In genomic region chr6:163625265-163625664, GRCh38 we compare ENCODE assay signal across 20 cellular contexts.
DNase-seq lines count a peak whose midpoint lies in the region; ATAC-seq, FAIRE-seq and TF ChIP-seq lines count a peak whose summit lies in the region.
"Had no signal": no experiment of that assay in that cellular context is flagged by ENCODE, and none has a peak within 500 bp of the region (broad histone marks: within the 10 kb centered on the region; RNA-seq: fewer than 3 reads in every experiment).

No MANE protein-coding gene starts in this region.

- H2AFZ ChIP-seq in K562 (ENCODE audit: low read depth, low read length): no peak overlapping the region; the same call in 1 of the 2 replicates

- H3K27ac ChIP-seq in K562 (ENCODE audit: extremely low read depth, low read depth, low read length) (no peak overlapping the region), psoas muscle (no peak overlapping the region)
- H3K27ac ChIP-seq: 22Rv1; A549; BLaER1 treated with 17β-estradiol and CSF1 and Interleukin-3, amounts not matched to agents 10 nM and 100 nM; C4-2B had no signal

- CTCF ChIA-PET in K562 (lab: Yijun Ruan, JAX; ENCODE audit: low intra/inter-chr PET ratio): no interaction called here

- no peak overlapping the region for H3K4me2 ChIP-seq in K562 (ENCODE audit: insufficient read depth, low read length)
- H3K4me2 ChIP-seq: A549 had no signal

- H3K9me1 ChIP-seq in K562 (ENCODE audit: control insufficient read depth, insufficient read depth, low read length): no peaks in the 10 kb centered on the region

- in situ Hi-C loops in K562 (cut with MboI): no loop called here

- no peak for TF ChIP-seq POLR2A in K562 (conservative IDR thresholded peaks at IDR 0.05)

- WGBS in K562 (ENCODE audit: insufficient coverage, low coverage, missing lambda C conversion rate): 29% methylated on average over 3 of the region's 3 CpGs
- WGBS in psoas muscle, 3 donors: 93 to 95% (median 93%) methylated on average over 3 of the region's 3 CpGs

- H3K9me3 ChIP-seq in K562 (replicated peaks; ENCODE audit: control insufficient read depth, insufficient read depth, low read depth, low read length) (no peaks in the 10 kb centered on the region), psoas muscle (no peaks in the 10 kb centered on the region)
- H3K9me3 ChIP-seq: A549, Caco-2 had no signal

- POLR2A ChIA-PET in K562 (lab: Yijun Ruan, JAX): no interaction called here

- H3K27me3 ChIP-seq in K562 (ENCODE audit: control insufficient read depth in 2 of 2, insufficient read depth in 2 of 2, low read length in 2 of 2) (peaks cover 0 to 13% of the 10 kb centered on the region in 2 experiments; a peak in 1 of 5 replicates), psoas muscle (ENCODE audit: insufficient read depth in 3 of 3, low read length in 2 of 3) (no peaks in the 10 kb centered on the region)
- H3K27me3 ChIP-seq: BLaER1 treated with 17β-estradiol and CSF1 and Interleukin-3, amounts not matched to agents 10 nM and 100 nM had no signal

- no peaks in the 10 kb centered on the region for H3K79me2 ChIP-seq in K562 (ENCODE audit: control insufficient read depth, insufficient read depth, low read length)

- intact Hi-C loops in cardiac septum (cut with DNase I): no loop called here
- intact Hi-C loops in Right ventricle myocardium superior (cut with DNase I): no loop called here
- intact Hi-C loops in K562 (cut with micrococcal nuclease): no loop called here
- intact Hi-C loops in psoas muscle (cut with DNase I): no loop called here

- H4K20me1 ChIP-seq in K562 (replicated peaks; ENCODE audit: control insufficient read depth, insufficient read depth, low read length): no peaks in the 10 kb centered on the region
- H4K20me1 ChIP-seq: BLaER1 treated with 17β-estradiol and CSF1 and Interleukin-3, amounts not matched to agents 10 nM and 100 nM had no signal

- DNase-seq in cardiac septum (ENCODE audit: low spot score) (peak; percentile 15), Right ventricle myocardium superior (no peak), K562 (ENCODE audit: extremely low read depth in 1 of 4, low spot score in 3 of 4) (no peak), NCI-H524 (lab: John Stamatoyannopoulos, UW) (no peak), psoas muscle (no peak)
- DNase-seq: AML-193; Caco-2; Calu3; CD4-positive, alpha-beta T cell; CD8-positive, alpha-beta T cell; DMS79 treated with DMSO at 0.1 percent for 48 hours; GF-D8 had no signal

- no peak for TF ChIP-seq EP300 in K562 (IDR thresholded peaks at IDR 0.05; ENCODE audit: low read length)

- H3K4me3 ChIP-seq in K562 (no peak overlapping the region), psoas muscle (no peak overlapping the region)
- H3K4me3 ChIP-seq: A549; BLaER1 treated with 17β-estradiol and CSF1 and Interleukin-3, amounts not matched to agents 10 nM and 100 nM had no signal

- BruUV-seq in K562 (replicated peaks; lab: Mats Ljungman, UMichigan): no TSS peak

- FAIRE-seq in K562 (lab: Jason Lieb, UNC): peak; percentile 35
- FAIRE-seq: A549, D721Med, G401.6, GM12892, GM18507 had no signal

- no peak for TF ChIP-seq CTCF in K562 (IDR thresholded peaks at IDR 0.05 in 2 of 3, conservative IDR thresholded peaks at IDR 0.05 in 1 of 3; ENCODE audit: insufficient read depth in 2 of 3, low read depth in 1 of 3, low read length in 3 of 3)
- TF ChIP-seq CTCF in psoas muscle (IDR thresholded peaks at IDR 0.05): no peak

- ATAC-seq in Right ventricle myocardium superior (ENCODE audit: poor library complexity) (no peak), K562 (no peak), psoas muscle (no peak)
- ATAC-seq: A549; CD8-positive, alpha-beta T cell had no signal

- H3K9ac ChIP-seq in K562 (ENCODE audit: insufficient read depth in 1 of 2, low read depth in 2 of 2, low read length in 2 of 2): no peak overlapping the region
- H3K9ac ChIP-seq: BLaER1 treated with 17β-estradiol and CSF1 and Interleukin-3, amounts not matched to agents 10 nM and 100 nM had no signal

- TF ChIP-seq RAD21 in K562 (CRISPR knock-in tag; conservative IDR thresholded peaks at IDR 0.05 in 1 of 2, IDR thresholded peaks at IDR 0.05 in 1 of 2): no peak

- H3K36me3 ChIP-seq in K562 (ENCODE audit: control insufficient read depth, insufficient read depth, low read length): no peaks in the 10 kb centered on the region
- H3K36me3 ChIP-seq in psoas muscle (ENCODE audit: insufficient read depth in 1 of 2, low read depth in 1 of 2): no peaks in the 10 kb centered on the region
- H3K36me3 ChIP-seq: BLaER1 treated with 17β-estradiol and CSF1 and Interleukin-3, amounts not matched to agents 10 nM and 100 nM had no signal

- no peaks in the 10 kb centered on the region for H3K4me1 ChIP-seq in K562 (replicated peaks in 1 of 2; ENCODE audit: control insufficient read depth in 2 of 2, insufficient read depth in 2 of 2, low read length in 2 of 2)
- H3K4me1 ChIP-seq in psoas muscle: no peaks in the 10 kb centered on the region
- H3K4me1 ChIP-seq: A549, Caco-2 had no signal

TF ChIP-seq in K562, 482 proteins besides CTCF, POLR2A, EP300 and RAD21:
- no peak for TF ChIP-seq NR1H2 (CRISPR knock-in tag; IDR thresholded peaks at IDR 0.05)
- no peak for TF ChIP-seq ZHX1 (conservative IDR thresholded peaks at IDR 0.05; ENCODE audit: low read length)
- TF ChIP-seq, protein P1, sequence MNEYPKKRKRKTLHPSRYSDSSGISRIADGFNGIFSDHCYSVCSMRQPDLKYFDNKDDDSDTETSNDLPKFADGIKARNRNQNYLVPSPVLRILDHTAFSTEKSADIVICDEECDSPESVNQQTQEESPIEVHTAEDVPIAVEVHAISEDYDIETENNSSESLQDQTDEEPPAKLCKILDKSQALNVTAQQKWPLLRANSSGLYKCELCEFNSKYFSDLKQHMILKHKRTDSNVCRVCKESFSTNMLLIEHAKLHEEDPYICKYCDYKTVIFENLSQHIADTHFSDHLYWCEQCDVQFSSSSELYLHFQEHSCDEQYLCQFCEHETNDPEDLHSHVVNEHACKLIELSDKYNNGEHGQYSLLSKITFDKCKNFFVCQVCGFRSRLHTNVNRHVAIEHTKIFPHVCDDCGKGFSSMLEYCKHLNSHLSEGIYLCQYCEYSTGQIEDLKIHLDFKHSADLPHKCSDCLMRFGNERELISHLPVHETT (CRISPR knock-in tag; conservative IDR thresholded peaks at IDR 0.05 in 1 of 2, IDR thresholded peaks at IDR 0.05 in 1 of 2): no peak
- no peak for TF ChIP-seq PHTF2 (CRISPR knock-in tag; IDR thresholded peaks at IDR 0.05)
- TF ChIP-seq SRF (CRISPR knock-in tag; IDR thresholded peaks at IDR 0.05): 0 out of 4 replicates have a peak, but pooled peaks of 1 of the 2 experiments have one; percentile 1
- TF ChIP-seq, protein P2, sequence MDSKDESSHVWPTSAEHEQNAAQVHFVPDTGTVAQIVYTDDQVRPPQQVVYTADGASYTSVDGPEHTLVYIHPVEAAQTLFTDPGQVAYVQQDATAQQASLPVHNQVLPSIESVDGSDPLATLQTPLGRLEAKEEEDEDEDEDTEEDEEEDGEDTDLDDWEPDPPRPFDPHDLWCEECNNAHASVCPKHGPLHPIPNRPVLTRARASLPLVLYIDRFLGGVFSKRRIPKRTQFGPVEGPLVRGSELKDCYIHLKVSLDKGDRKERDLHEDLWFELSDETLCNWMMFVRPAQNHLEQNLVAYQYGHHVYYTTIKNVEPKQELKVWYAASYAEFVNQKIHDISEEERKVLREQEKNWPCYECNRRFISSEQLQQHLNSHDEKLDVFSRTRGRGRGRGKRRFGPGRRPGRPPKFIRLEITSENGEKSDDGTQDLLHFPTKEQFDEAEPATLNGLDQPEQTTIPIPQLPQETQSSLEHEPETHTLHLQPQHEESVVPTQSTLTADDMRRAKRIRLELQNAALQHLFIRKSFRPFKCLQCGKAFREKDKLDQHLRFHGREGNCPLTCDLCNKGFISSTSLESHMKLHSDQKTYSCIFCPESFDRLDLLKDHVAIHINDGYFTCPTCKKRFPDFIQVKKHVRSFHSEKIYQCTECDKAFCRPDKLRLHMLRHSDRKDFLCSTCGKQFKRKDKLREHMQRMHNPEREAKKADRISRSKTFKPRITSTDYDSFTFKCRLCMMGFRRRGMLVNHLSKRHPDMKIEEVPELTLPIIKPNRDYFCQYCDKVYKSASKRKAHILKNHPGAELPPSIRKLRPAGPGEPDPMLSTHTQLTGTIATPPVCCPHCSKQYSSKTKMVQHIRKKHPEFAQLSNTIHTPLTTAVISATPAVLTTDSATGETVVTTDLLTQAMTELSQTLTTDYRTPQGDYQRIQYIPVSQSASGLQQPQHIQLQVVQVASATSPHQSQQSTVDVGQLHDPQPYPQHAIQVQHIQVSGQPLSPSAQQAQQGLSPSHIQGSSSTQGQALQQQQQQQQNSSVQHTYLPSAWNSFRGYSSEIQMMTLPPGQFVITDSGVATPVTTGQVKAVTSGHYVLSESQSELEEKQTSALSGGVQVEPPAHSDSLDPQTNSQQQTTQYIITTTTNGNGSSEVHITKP (IDR thresholded peaks at IDR 0.05; ENCODE audit: partially characterized antibody): peak; percentile 92
TF ChIP-seq in K562: peak in this region for 2.
